In the genomic region with DNA sequence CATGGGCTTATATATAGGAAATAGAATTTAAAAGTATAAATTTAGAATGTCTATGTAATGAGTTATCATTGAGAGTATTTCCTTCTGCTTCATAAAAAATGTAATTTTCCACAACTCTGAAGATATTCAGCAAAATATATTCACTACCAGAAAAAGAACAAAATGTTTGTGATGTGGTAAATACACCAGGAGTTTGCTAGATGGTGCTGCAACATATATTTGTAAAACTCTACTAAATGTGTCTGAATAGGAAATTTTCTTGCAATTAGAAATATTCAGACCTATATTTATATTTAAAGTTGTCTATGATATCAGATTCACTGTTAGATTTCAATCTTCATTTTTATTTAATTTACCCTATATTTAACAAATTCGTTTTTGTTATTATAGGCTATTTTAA, we compare ENCODE assay signal across 22 cellular contexts.
A peak's percentile ranks its signal among the peaks of the same experiment; 100 is the strongest.
DNase-seq lines count a peak whose midpoint lies in the region; ATAC-seq, FAIRE-seq and TF ChIP-seq lines count a peak whose summit lies in the region.
"Had no signal": no experiment of that assay in that cellular context is flagged by ENCODE, and none has a peak within 500 bp of the region (broad histone marks: within the 10 kb centered on the region; RNA-seq: fewer than 3 reads in every experiment).

No MANE protein-coding gene starts in this region.

- H3K4me1 ChIP-seq in OCI-LY3 (ENCODE audit: low read length): no peaks in the 10 kb centered on the region
- H3K4me1 ChIP-seq: BE2C, BLaER1, Caco-2 had no signal

- peak; percentile 95 for FAIRE-seq in A204.1 (lab: Jason Lieb, UNC)
- FAIRE-seq: D721Med, GM12878, GM12892, GM19239 had no signal

- H3K79me2 ChIP-seq in OCI-LY3 (ENCODE audit: low read length) (no peaks in the 10 kb centered on the region), neural cell (replicated peaks; ENCODE audit: insufficient read depth, low read length) (no peaks in the 10 kb centered on the region)

- peaks cover 4% of the 10 kb centered on the region for H3F3A ChIP-seq in neural cell (ENCODE audit: insufficient read depth, low read length, poor library complexity, severe bottlenecking)

- H3K27me3 ChIP-seq in OCI-LY3 (ENCODE audit: low read depth, low read length): no peaks in the 10 kb centered on the region
- no peaks in the 10 kb centered on the region for H3K27me3 ChIP-seq in neural cell (ENCODE audit: insufficient read depth, low read depth, low read length)
- H3K27me3 ChIP-seq: BE2C, BLaER1 had no signal

- no peak overlapping the region for H3K4me3 ChIP-seq in OCI-LY3 (ENCODE audit: low read length)
- no peak overlapping the region for H3K4me3 ChIP-seq in neural cell (ENCODE audit: low read length)
- H3K4me3 ChIP-seq: BLaER1, GM12878 had no signal

- H3K4me3 Mint-ChIP-seq in stimulated activated naive CD8-positive, alpha-beta T cell treated with anti-CD3 and anti-CD28 coated beads, Interleukin-15, amount 100 ng/mL, for 72 hours: no peak overlapping the region
- H3K4me3 Mint-ChIP-seq: CD4-positive, alpha-beta T cell; CD8-positive, alpha-beta T cell had no signal

- H3K27ac Mint-ChIP-seq in stimulated activated naive CD8-positive, alpha-beta T cell treated with anti-CD3 and anti-CD28 coated beads, Interleukin-15, amount 100 ng/mL, for 72 hours: no peak overlapping the region
- H3K27ac Mint-ChIP-seq: CD4-positive, alpha-beta T cell; CD8-positive, alpha-beta T cell had no signal

- H4K20me1 ChIP-seq in OCI-LY3 (ENCODE audit: insufficient read depth, low read length): no peaks in the 10 kb centered on the region
- H4K20me1 ChIP-seq in neural cell (ENCODE audit: insufficient read depth): no peaks in the 10 kb centered on the region
- H4K20me1 ChIP-seq: BLaER1 had no signal

- H3K9me3 ChIP-seq in OCI-LY3 (ENCODE audit: insufficient read depth, low read length): no peaks in the 10 kb centered on the region
- no peaks in the 10 kb centered on the region for H3K9me3 ChIP-seq in neural cell (ENCODE audit: low read length)
- H3K9me3 ChIP-seq: BE2C, BLaER1, Caco-2 had no signal

- in situ Hi-C loops in GM13976 (cut with MboI; ENCODE audit: low sequenced_read_pairs, unreplicated experiment): no loop called here

- TF ChIP-seq RAD21 in neural cell (conservative IDR thresholded peaks at IDR 0.05): peak; percentile 58

- no peaks in the 10 kb centered on the region for H3K9me2 ChIP-seq in neural cell (ENCODE audit: insufficient read depth, low read length)

- no peak for DNase-seq in NCI-H82 treated with DMSO at 0.1 percent for 48 hours (lab: John Stamatoyannopoulos, UW; ENCODE audit: unreplicated experiment)
- no peak for DNase-seq in stimulated activated naive CD8-positive, alpha-beta T cell treated with anti-CD3 and anti-CD28 coated beads, Interleukin-15, amount 100 ng/mL, for 72 hours
- no peak for DNase-seq in GM13976 (ENCODE audit: low spot score)
- DNase-seq: ACHN; BE2C; C1 segment of cervical spinal cord; Caco-2; Calu3; CD4-positive, alpha-beta T cell; CD8-positive, alpha-beta T cell; DMS79 treated with DMSO at 0.1 percent for 48 hours; GF-D8 had no signal

- no peak overlapping the region for H2AFZ ChIP-seq in OCI-LY3 (ENCODE audit: low read depth, low read length)
- H2AFZ ChIP-seq in neural cell (ENCODE audit: low read depth, low read length): no peak overlapping the region

- no peak overlapping the region for H3K27ac ChIP-seq in OCI-LY3 (ENCODE audit: low read length)
- H3K27ac ChIP-seq in neural cell (ENCODE audit: low read length): no peak overlapping the region
- H3K27ac ChIP-seq: 22Rv1, BLaER1 had no signal

- H3K4me2 ChIP-seq in OCI-LY3 (ENCODE audit: low read length) (no peak overlapping the region), neural cell (ENCODE audit: low read length) (no peak overlapping the region)
- H3K4me2 ChIP-seq: BLaER1 had no signal

- H3K27me3 Mint-ChIP-seq in stimulated activated naive CD8-positive, alpha-beta T cell treated with anti-CD3 and anti-CD28 coated beads, Interleukin-15, amount 100 ng/mL, for 72 hours: no peaks in the 10 kb centered on the region
- H3K27me3 Mint-ChIP-seq: CD4-positive, alpha-beta T cell had no signal

- ATAC-seq in stimulated activated naive CD8-positive, alpha-beta T cell treated with anti-CD3 and anti-CD28 coated beads, Interleukin-15, amount 100 ng/mL, for 72 hours: no peak
- ATAC-seq: CD8-positive, alpha-beta T cell; GM12878 had no signal

- H3K4me1 Mint-ChIP-seq in stimulated activated naive CD8-positive, alpha-beta T cell treated with anti-CD3 and anti-CD28 coated beads, Interleukin-15, amount 100 ng/mL, for 72 hours: no peaks in the 10 kb centered on the region

- TF ChIP-seq CTCF in LNCAP (IDR thresholded peaks at IDR 0.05) (peak; percentile 19; the same call in 1 of the 2 replicates), OCI-LY3 (IDR thresholded peaks at IDR 0.05; ENCODE audit: low read depth, low read length) (0 out of 2 replicates have a peak, but pooled peaks have one; percentile 6), neural cell (IDR thresholded peaks at IDR 0.05; ENCODE audit: poor library complexity, severe bottlenecking) (peak; percentile 53), GM13976 (IDR thresholded peaks at IDR 0.05; ENCODE audit: borderline replicate concordance, control extremely low read depth, extremely low read depth, insufficient read depth, missing control alignments) (no peak)

- H3K9ac ChIP-seq in OCI-LY3 (ENCODE audit: low read length) (no peak overlapping the region), neural cell (ENCODE audit: low read length) (no peak overlapping the region)
- H3K9ac ChIP-seq: BLaER1 had no signal

- H3K9me3 Mint-ChIP-seq in stimulated activated naive CD8-positive, alpha-beta T cell treated with anti-CD3 and anti-CD28 coated beads, Interleukin-15, amount 100 ng/mL, for 72 hours: no peaks in the 10 kb centered on the region
- H3K9me3 Mint-ChIP-seq: CD4-positive, alpha-beta T cell; CD8-positive, alpha-beta T cell had no signal

- H3K36me3 ChIP-seq in OCI-LY3 (replicated peaks; ENCODE audit: low read depth, low read length) (no peaks in the 10 kb centered on the region), neural cell (ENCODE audit: insufficient read depth, low read length) (no peaks in the 10 kb centered on the region)
- H3K36me3 ChIP-seq: BE2C, BLaER1 had no signal

- no peak for TF ChIP-seq EP300 in neural cell (conservative IDR thresholded peaks at IDR 0.05; ENCODE audit: poor library complexity, severe bottlenecking)

TF ChIP-seq in neural cell, 6 proteins besides CTCF, POLR2A, EP300 and RAD21:
- TF ChIP-seq EZH2 (IDR thresholded peaks at IDR 0.05; ENCODE audit: borderline replicate concordance, insufficient read depth, low read length, poor library complexity, severe bottlenecking) (no peak), POLR2AphosphoS5 (IDR thresholded peaks at IDR 0.05) (no peak), SMC3 (conservative IDR thresholded peaks at IDR 0.05; ENCODE audit: poor library complexity) (no peak), TAF1 (IDR thresholded peaks at IDR 0.05; ENCODE audit: low read depth) (no peak), MXI1 (conservative IDR thresholded peaks at IDR 0.05; ENCODE audit: poor library complexity, severe bottlenecking) (no peak)
- TF ChIP-seq, protein P1, sequence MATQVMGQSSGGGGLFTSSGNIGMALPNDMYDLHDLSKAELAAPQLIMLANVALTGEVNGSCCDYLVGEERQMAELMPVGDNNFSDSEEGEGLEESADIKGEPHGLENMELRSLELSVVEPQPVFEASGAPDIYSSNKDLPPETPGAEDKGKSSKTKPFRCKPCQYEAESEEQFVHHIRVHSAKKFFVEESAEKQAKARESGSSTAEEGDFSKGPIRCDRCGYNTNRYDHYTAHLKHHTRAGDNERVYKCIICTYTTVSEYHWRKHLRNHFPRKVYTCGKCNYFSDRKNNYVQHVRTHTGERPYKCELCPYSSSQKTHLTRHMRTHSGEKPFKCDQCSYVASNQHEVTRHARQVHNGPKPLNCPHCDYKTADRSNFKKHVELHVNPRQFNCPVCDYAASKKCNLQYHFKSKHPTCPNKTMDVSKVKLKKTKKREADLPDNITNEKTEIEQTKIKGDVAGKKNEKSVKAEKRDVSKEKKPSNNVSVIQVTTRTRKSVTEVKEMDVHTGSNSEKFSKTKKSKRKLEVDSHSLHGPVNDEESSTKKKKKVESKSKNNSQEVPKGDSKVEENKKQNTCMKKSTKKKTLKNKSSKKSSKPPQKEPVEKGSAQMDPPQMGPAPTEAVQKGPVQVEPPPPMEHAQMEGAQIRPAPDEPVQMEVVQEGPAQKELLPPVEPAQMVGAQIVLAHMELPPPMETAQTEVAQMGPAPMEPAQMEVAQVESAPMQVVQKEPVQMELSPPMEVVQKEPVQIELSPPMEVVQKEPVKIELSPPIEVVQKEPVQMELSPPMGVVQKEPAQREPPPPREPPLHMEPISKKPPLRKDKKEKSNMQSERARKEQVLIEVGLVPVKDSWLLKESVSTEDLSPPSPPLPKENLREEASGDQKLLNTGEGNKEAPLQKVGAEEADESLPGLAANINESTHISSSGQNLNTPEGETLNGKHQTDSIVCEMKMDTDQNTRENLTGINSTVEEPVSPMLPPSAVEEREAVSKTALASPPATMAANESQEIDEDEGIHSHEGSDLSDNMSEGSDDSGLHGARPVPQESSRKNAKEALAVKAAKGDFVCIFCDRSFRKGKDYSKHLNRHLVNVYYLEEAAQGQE (IDR thresholded peaks at IDR 0.05; ENCODE audit: borderline replicate concordance): no peak
